ENCODE assay signal across 13 cellular contexts in genomic region chr4:81523672-81524436, GRCh38. TPM values are rescaled to one million over a fixed set of nuclear protein-coding genes. Genes with fewer than 3 reads are reported as not detected.
DNase-seq lines count a peak whose midpoint lies in the region; ATAC-seq and TF ChIP-seq lines count a peak whose summit lies in the region.
"Had no signal": no experiment of that assay in that cellular context is flagged by ENCODE, and none has a peak within 500 bp of the region (broad histone marks: within the 10 kb centered on the region; RNA-seq: fewer than 3 reads in every experiment).

No MANE protein-coding gene starts in this region.

- TF ChIP-seq CTCF in foreskin keratinocyte (conservative IDR thresholded peaks at IDR 0.05), result no peak

- H3K27me3 ChIP-seq in foreskin keratinocyte, result no peaks in the 10 kb centered on the region
- H3K27me3 ChIP-seq: heart left ventricle had no signal

- peak; percentile 17 for ATAC-seq in GM19468 (IDR thresholded peaks at IDR 0.05; ENCODE audit: extremely low read depth, unreplicated experiment)
- ATAC-seq in HG03432 (IDR thresholded peaks at IDR 0.05; ENCODE audit: unreplicated experiment), result peak; percentile 78
- ATAC-seq in foreskin keratinocyte, result no peak
- ATAC-seq: heart left ventricle had no signal

- H3K27ac ChIP-seq in foreskin keratinocyte, result no peak overlapping the region
- H3K27ac ChIP-seq: heart left ventricle had no signal

- intact Hi-C loops in posterior vena cava (cut with DNase I), result no loop called here

- POLR2A ChIA-PET in HEK293T (lab: Yijun Ruan, JAX), result interaction anchor here (0.6 to 0.7 kb wide), 2 partner anchors 188 to 1065 kb away, joined by 3 read pairs; no protein-coding TSS in a partner anchor

- DNase-seq in ELF-1 (ENCODE audit: low read depth, low spot score) (peak; percentile 30), islet precursor cell (peak; percentile 82), posterior vena cava (ENCODE audit: low spot score) (no peak), HUDEP-2 (lab: John Stamatoyannopoulos, UW; ENCODE audit: unreplicated experiment in 76 of 76) (no peak), foreskin keratinocyte (no peak), HEK293T (ENCODE audit: extremely low spot score) (no peak)
- DNase-seq: activated CD4-positive, alpha-beta memory T cell treated with anti-CD3 and anti-CD28 coated beads for 36 hours; activated naive CD8-positive, alpha-beta T cell treated with anti-CD3 and anti-CD28 coated beads, Interleukin-2, amount 10 ng/mL, durations not matched to agents 7 days and 5 days; heart left ventricle; Kasumi-1; NCI-H524 had no signal

- CTCF ChIA-PET in HEK293T (lab: Yijun Ruan, JAX), result no interaction called here

- H3K4me1 ChIP-seq in foreskin keratinocyte, result no peaks in the 10 kb centered on the region

TF ChIP-seq in HEK293T, 16 proteins besides CTCF, POLR2A, EP300 and RAD21:
- TF ChIP-seq FOXA1 (IDR thresholded peaks at IDR 0.05), result no peak
- no peak for TF ChIP-seq CTBP1 (IDR thresholded peaks at IDR 0.05; ENCODE audit: borderline replicate concordance)
- TF ChIP-seq PKNOX1 (IDR thresholded peaks at IDR 0.05), result no peak
- no peak for TF ChIP-seq BHLHE40 (IDR thresholded peaks at IDR 0.05; ENCODE audit: borderline replicate concordance)

RNA-seq across cellular contexts. Expression of gene RASGEF1B, which starts 52.1 kb away (rescaled TPM):
- total RNA-seq in posterior vena cava, result 10 to 100 TPM in 1 of 2 donors, 1 to 10 TPM in 1; 7.5 to 12.9 TPM
- 0.56 and 0.65 TPM in 2 replicates for total RNA-seq in foreskin keratinocyte
- 0.10 and 0.26 TPM in 2 replicates for polyA plus RNA-seq in foreskin keratinocyte

Comparison
In these comparisons a context has a peak if more than half of its experiments do, and no peak if none do; other contexts are left out.
1. DNase-seq: peak in ELF-1 (single experiment) and islet precursor cell (single experiment); none in posterior vena cava (single experiment), HUDEP-2 (0 of 76), foreskin keratinocyte (0 of 2) and HEK293T (single experiment).